In the genomic region with DNA sequence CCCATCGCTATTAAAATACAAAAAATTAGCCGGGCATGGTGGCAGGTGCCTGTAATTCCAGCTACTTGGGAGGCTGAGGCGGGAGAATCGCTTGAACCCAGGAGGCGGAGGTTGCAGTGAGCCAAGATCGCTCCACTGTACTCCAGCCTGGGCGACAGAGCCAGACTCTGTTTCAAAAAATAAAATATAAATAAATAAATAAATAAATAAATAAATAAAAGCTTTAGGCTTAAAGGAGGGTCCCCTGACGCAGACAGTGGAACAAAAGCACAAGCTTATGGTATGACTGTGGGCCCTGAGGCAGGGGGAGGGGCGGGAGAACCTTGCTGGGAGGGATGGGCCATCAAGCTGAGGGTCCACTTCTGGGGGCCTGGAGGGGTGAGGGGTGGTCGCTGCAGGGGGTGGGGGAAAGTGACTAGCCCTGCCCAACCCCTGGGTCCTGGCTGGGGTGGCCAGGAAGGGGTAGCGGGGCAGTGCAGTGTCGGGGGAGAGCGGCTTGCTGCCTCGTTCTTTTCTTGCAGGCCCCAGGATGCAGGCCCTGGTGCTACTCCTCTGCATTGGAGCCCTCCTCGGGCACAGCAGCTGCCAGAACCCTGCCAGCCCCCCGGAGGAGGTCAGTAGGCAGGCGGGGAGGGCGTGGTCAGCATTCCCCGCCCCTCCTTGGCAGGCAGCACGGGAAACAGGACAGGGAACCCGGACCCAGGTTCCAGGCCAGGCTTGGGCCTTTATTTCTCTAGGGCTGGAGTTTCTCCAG, we compare ENCODE assay signal across 26 cellular contexts. TPM values are rescaled to one million over a fixed set of nuclear protein-coding genes. Genes with fewer than 3 reads are reported as not detected.
DNase-seq lines count a peak whose midpoint lies in the region; ATAC-seq, FAIRE-seq and TF ChIP-seq lines count a peak whose summit lies in the region.
"Had no signal": no experiment of that assay in that cellular context is flagged by ENCODE, and none has a peak within 500 bp of the region (broad histone marks: within the 10 kb centered on the region; RNA-seq: fewer than 3 reads in every experiment).

No MANE protein-coding gene starts in this region.

- WGBS in A549 (ENCODE audit: missing lambda C conversion rate) = 82% methylated on average over 20 of the region's 21 CpGs
- WGBS in gastroesophageal sphincter (ENCODE audit: low coverage in 1 of 2), 2 donors = 72 to 97% methylated on average over 5 to 14 of the region's 21 CpGs
- 72% methylated on average over 21 of the region's 21 CpGs for whole genome bisulfite sequencing in prostate gland
- 67 to 69% methylated on average over 21 of the region's 21 CpGs for WGBS in aorta, 2 donors

- H3K27ac ChIP-seq in A549 = peak overlapping the region in 1 of 2 experiments; percentile 32; a peak in 1 of 6 replicates
- H3K27ac ChIP-seq in HEK293 (ENCODE audit: extremely low read depth, low read depth, low read length) = no peak overlapping the region
- H3K27ac ChIP-seq in gastroesophageal sphincter = peak overlapping the region in 3 of 4 donors; percentile 22 to 86 (median 33)
- peak overlapping the region; percentile 59 to 82 for H3K27ac ChIP-seq in prostate gland
- H3K27ac ChIP-seq in aorta (ENCODE audit: low read depth in 1 of 2, low read length in 2 of 2) = no peak overlapping the region
- H3K27ac ChIP-seq: lower lobe of right lung, VCaP had no signal

- intact Hi-C loops in prostate gland (cut with DNase I) = no loop called here
- intact Hi-C loops in aorta (cut with DNase I) = no loop called here

- TF ChIP-seq EP300 in A549 (IDR thresholded peaks at IDR 0.05) (no peak), gastroesophageal sphincter (IDR thresholded peaks at IDR 0.05) (no peak)

- no peak for FAIRE-seq in A549 (lab: Jason Lieb, UNC)

- no peak for TF ChIP-seq POLR2A in A549 (IDR thresholded peaks at IDR 0.05; ENCODE audit: low read length)
- no peak for TF ChIP-seq POLR2A in gastroesophageal sphincter (IDR thresholded peaks at IDR 0.05)
- no peak for TF ChIP-seq POLR2A in prostate gland (IDR thresholded peaks at IDR 0.05)

- DNase-seq in A549 (ENCODE audit: low read depth in 1 of 2, low spot score in 1 of 2) (no peak), prostate gland (ENCODE audit: low spot score) (no peak), NAMALWA (ENCODE audit: low spot score) (no peak), aorta (no peak), NCI-H1105 (lab: John Stamatoyannopoulos, UW) (no peak), mucosa of gallbladder (ENCODE audit: low spot score) (no peak)
- DNase-seq: activated CD4-positive, alpha-beta T cell treated with anti-CD3 and anti-CD28 coated beads, Interleukin-2, amount 50 U/mL, for 48 hours; activated naive CD4-positive, alpha-beta T cell; activated T-cell treated with anti-CD3 and anti-CD28 coated beads for 4 hours; CD8-positive, alpha-beta T cell; central memory CD4-positive, alpha-beta T cell; glutamatergic neuron; HFFc6; lower lobe of right lung; MV-4-11; NCI-H2081; NCI-H526; SIG-M5; stimulated activated CD4-positive, alpha-beta T cell treated with anti-CD3 and anti-CD28 coated beads, Interleukin-4, amount 100 ng/mL, for 24 hours; T-helper 17 cell had no signal

- TF ChIP-seq CTCF in A549 (IDR thresholded peaks at IDR 0.05) (no peak), HEK293 (tag by site-specific recombination; IDR thresholded peaks at IDR 0.05) (no peak), gastroesophageal sphincter (IDR thresholded peaks at IDR 0.05) (no peak), prostate gland (IDR thresholded peaks at IDR 0.05) (no peak)

- H3K27me3 ChIP-seq in gastroesophageal sphincter (peaks cover 42% of the 10 kb centered on the region), prostate gland (replicated peaks; ENCODE audit: insufficient read depth) (no peaks in the 10 kb centered on the region), aorta (ENCODE audit: control insufficient read depth in 1 of 2, insufficient read depth in 2 of 2, low read length in 1 of 2) (no peaks in the 10 kb centered on the region)
- H3K27me3 ChIP-seq: ovary had no signal

- no peak overlapping the region for H3K4me3 ChIP-seq in A549
- H3K4me3 ChIP-seq in HEK293 (ENCODE audit: low read depth, low read length) = no peak overlapping the region
- no peak overlapping the region for H3K4me3 ChIP-seq in gastroesophageal sphincter
- H3K4me3 ChIP-seq in prostate gland = no peak overlapping the region
- no peak overlapping the region for H3K4me3 ChIP-seq in aorta (ENCODE audit: low read length in 2 of 2)
- H3K4me3 ChIP-seq: lower lobe of right lung, ovary, smooth muscle cell had no signal

- ATAC-seq in A549 (no peak), gastroesophageal sphincter (no peak), aorta (ENCODE audit: low FRiP score) (no peak)
- ATAC-seq: CD8-positive, alpha-beta T cell; esophagus mucosa; lower lobe of right lung; T-helper 17 cell had no signal

- CTCF ChIA-PET in A549 (lab: Yijun Ruan, JAX) = interaction anchor here (0.6 to 28.6 kb wide), 10 partner anchors 8 to 507 kb away, joined by 3 to 591 read pairs (median 5); partner anchors contain the start of gene WDR81
- CTCF ChIA-PET in HEK293 (lab: Yijun Ruan, JAX) = interaction anchor here (0.9 to 1.4 kb wide), 2 partner anchors 11 to 45 kb away, joined by 3 to 4 read pairs; no protein-coding TSS in a partner anchor

- no peak overlapping the region for H3K4me2 ChIP-seq in A549
- H3K4me2 ChIP-seq: smooth muscle cell had no signal

- no peak for TF ChIP-seq RAD21 in A549 (conservative IDR thresholded peaks at IDR 0.05 in 1 of 2, IDR thresholded peaks at IDR 0.05 in 1 of 2)

- POLR2A ChIA-PET in A549 (lab: Yijun Ruan, JAX) (no interaction called here), HEK293 (lab: Yijun Ruan, JAX) (interaction anchor here (0.6 to 1.2 kb wide), 2 partner anchors 10 to 45 kb away, joined by 3 to 4 read pairs; no protein-coding TSS in a partner anchor)

- peaks cover 31% of the 10 kb centered on the region for H3K4me1 ChIP-seq in A549
- peaks cover 12% of the 10 kb centered on the region for H3K4me1 ChIP-seq in HEK293 (ENCODE audit: control insufficient read depth, insufficient read depth, low read length)
- peaks cover 0 to 46% (median 16%) of the 10 kb centered on the region in 3 donors for H3K4me1 ChIP-seq in gastroesophageal sphincter
- H3K4me1 ChIP-seq in prostate gland (replicated peaks) = no peaks in the 10 kb centered on the region
- no peaks in the 10 kb centered on the region for H3K4me1 ChIP-seq in aorta (ENCODE audit: control insufficient read depth in 1 of 2, insufficient read depth in 2 of 2, low read length in 2 of 2)

- H3K36me3 ChIP-seq in HEK293 (ENCODE audit: control insufficient read depth in 2 of 2, insufficient read depth in 1 of 2, low read length in 2 of 2) (peaks cover 0 to 21% of the 10 kb centered on the region in 2 experiments; a peak in 1 of 3 replicates), gastroesophageal sphincter (no peaks in the 10 kb centered on the region), prostate gland (no peaks in the 10 kb centered on the region), aorta (ENCODE audit: control insufficient read depth in 1 of 2, insufficient read depth in 2 of 2, low read length in 1 of 2) (no peaks in the 10 kb centered on the region)
- H3K36me3 ChIP-seq: lower lobe of right lung, ovary had no signal

- no peaks in the 10 kb centered on the region for H3K9me3 ChIP-seq in A549
- no peaks in the 10 kb centered on the region for H3K9me3 ChIP-seq in HEK293 (ENCODE audit: control insufficient read depth, insufficient read depth, low read depth, low read length)
- H3K9me3 ChIP-seq in gastroesophageal sphincter = no peaks in the 10 kb centered on the region
- no peaks in the 10 kb centered on the region for H3K9me3 ChIP-seq in prostate gland
- no peaks in the 10 kb centered on the region for H3K9me3 ChIP-seq in aorta (ENCODE audit: control insufficient read depth, low read length)
- H3K9me3 ChIP-seq: lower lobe of right lung, ovary had no signal

RNA-seq across cellular contexts. Expression of gene SERPINF1, which starts 4.7 kb away (rescaled TPM):
- polyA plus RNA-seq in A549 (2011; rRNA removed) = 11.5 and 13.7 TPM in 2 replicates
- 4.7 and 7.2 TPM in 2 replicates for polyA plus RNA-seq in A549 (2012; cell fraction: cytosol; rRNA removed)
- polyA plus RNA-seq in A549 (2012; cell fraction: nucleus; rRNA removed) = 8.7 and 12.9 TPM in 2 replicates
- polyA plus RNA-seq in A549 (2017; fragmentation: RNase III; extraction: RNeasy Plus Mini Kit Qiagen cat#74134 plus additional on column Dnase treatment) = 2.3 to 3.4 TPM (median 3.0 TPM) in 3 replicates
- 8.2 and 8.7 TPM in 2 replicates for polyA minus RNA-seq in A549 (2011; rRNA and poly(A)+ RNA removed)
- total RNA-seq in gastroesophageal sphincter = 100 to 1,000 TPM; 136 to 634 (median 302) TPM
- total RNA-seq in prostate gland = 1,000 to 10,000 TPM in 1 of 2 donors, 100 to 1,000 TPM in 1; 119 to 2,127 TPM
- 100 to 1,000 TPM; 378 to 941 TPM for total RNA-seq in aorta
- polyA plus RNA-seq in aorta = 10 to 100 TPM in 1 of 2 donors, 1 to 10 TPM in 1; 5.3 to 48.1 TPM
- total RNA-seq in mucosa of gallbladder = 129 TPM

RNA-seq across cellular contexts. Expression of gene SERPINF2, which starts 23.9 kb away (rescaled TPM):
- 2.1 and 2.7 TPM in 2 replicates for polyA plus RNA-seq in A549 (2011; rRNA removed)
- 2.8 and 3.6 TPM in 2 replicates for polyA plus RNA-seq in A549 (2012; cell fraction: cytosol; rRNA removed)
- polyA plus RNA-seq in A549 (2012; cell fraction: nucleus; rRNA removed) = 3.9 and 4.4 TPM in 2 replicates
- 2.4 to 2.9 TPM (median 2.7 TPM) in 3 replicates for polyA plus RNA-seq in A549 (2017; fragmentation: RNase III; extraction: RNeasy Plus Mini Kit Qiagen cat#74134 plus additional on column Dnase treatment)
- polyA minus RNA-seq in A549 (2011; rRNA and poly(A)+ RNA removed) = 1.9 and 2.3 TPM in 2 replicates
- total RNA-seq in gastroesophageal sphincter = 1 to 10 TPM; 2.0 to 7.6 (median 5.1) TPM
- 10 to 100 TPM; 30.4 to 56.1 TPM for total RNA-seq in prostate gland
- 10 to 100 TPM; 14.9 to 15.1 TPM for total RNA-seq in aorta
- polyA plus RNA-seq in aorta = 1 to 10 TPM in 1 of 2 donors, under 1 TPM in 1; 0.13 to 1.0 TPM
- 2.9 TPM for total RNA-seq in mucosa of gallbladder
- total RNA-seq: HFFc6 had no signal

RNA-seq across cellular contexts. Expression of gene WDR81, which starts 42.1 kb away (rescaled TPM):
- polyA plus RNA-seq in A549 (2011; rRNA removed) (4.6 and 4.9 TPM in 2 replicates), A549 (2017; fragmentation: RNase III; extraction: RNeasy Plus Mini Kit Qiagen cat#74134 plus additional on column Dnase treatment) (22.6 to 26.8 TPM (median 25.5 TPM) in 3 replicates), aorta (10 to 100 TPM in 1 of 2 donors, 1 to 10 TPM in 1; 3.0 to 13.1 TPM)
- 14.4 and 20.1 TPM in 2 replicates for polyA plus RNA-seq in A549 (2012; cell fraction: cytosol; rRNA removed)
- 71.8 and 82.1 TPM in 2 replicates for polyA plus RNA-seq in A549 (2012; cell fraction: nucleus; rRNA removed)
- 8.8 and 11.0 TPM in 2 replicates for polyA minus RNA-seq in A549 (2011; rRNA and poly(A)+ RNA removed)
- total RNA-seq in gastroesophageal sphincter (10 to 100 TPM; 21.8 to 44.1 (median 32.2) TPM), prostate gland (10 to 100 TPM; 39.2 to 72.9 TPM), aorta (10 to 100 TPM; 16.1 to 27.3 TPM), mucosa of gallbladder (30.3 TPM)

RNA-seq across cellular contexts. Expression of gene TLCD2, which starts 56.4 kb away (rescaled TPM):
- polyA plus RNA-seq in A549 (2011; rRNA removed) = 3.4 and 4.5 TPM in 2 replicates
- polyA plus RNA-seq in A549 (2012; cell fraction: cytosol; rRNA removed) = 0.70 and 0.96 TPM in 2 replicates
- polyA plus RNA-seq in A549 (2012; cell fraction: nucleus; rRNA removed) = 0.71 and 0.89 TPM in 2 replicates
- 3.1 to 3.8 TPM (median 3.5 TPM) in 3 replicates for polyA plus RNA-seq in A549 (2017; fragmentation: RNase III; extraction: RNeasy Plus Mini Kit Qiagen cat#74134 plus additional on column Dnase treatment)
- polyA minus RNA-seq in A549 (2011; rRNA and poly(A)+ RNA removed) = 3.7 and 4.3 TPM in 2 replicates
- 1 to 10 TPM; 4.2 to 5.1 (median 4.8) TPM for total RNA-seq in gastroesophageal sphincter
- 1 to 10 TPM; 2.3 TPM for total RNA-seq in prostate gland
- total RNA-seq in aorta = 1 to 10 TPM; 9.5 to 10.0 TPM
- 1 to 10 TPM; 2.7 to 3.5 TPM for polyA plus RNA-seq in aorta
- total RNA-seq in mucosa of gallbladder = 6.5 TPM

Comparison
In these comparisons a context has a peak if more than half of its experiments do, and no peak if none do; other contexts are left out.
1. H3K27ac ChIP-seq: peak in gastroesophageal sphincter (3 of 4) and prostate gland (2 of 2); none in HEK293 (single experiment) and aorta (0 of 2).
2. Of the 5 proteins assayed by ChIP-seq in both HEK293 and A549: peak only in HEK293: REST; only in A549: none; in both: none; in neither: 4.